In the genomic region with DNA sequence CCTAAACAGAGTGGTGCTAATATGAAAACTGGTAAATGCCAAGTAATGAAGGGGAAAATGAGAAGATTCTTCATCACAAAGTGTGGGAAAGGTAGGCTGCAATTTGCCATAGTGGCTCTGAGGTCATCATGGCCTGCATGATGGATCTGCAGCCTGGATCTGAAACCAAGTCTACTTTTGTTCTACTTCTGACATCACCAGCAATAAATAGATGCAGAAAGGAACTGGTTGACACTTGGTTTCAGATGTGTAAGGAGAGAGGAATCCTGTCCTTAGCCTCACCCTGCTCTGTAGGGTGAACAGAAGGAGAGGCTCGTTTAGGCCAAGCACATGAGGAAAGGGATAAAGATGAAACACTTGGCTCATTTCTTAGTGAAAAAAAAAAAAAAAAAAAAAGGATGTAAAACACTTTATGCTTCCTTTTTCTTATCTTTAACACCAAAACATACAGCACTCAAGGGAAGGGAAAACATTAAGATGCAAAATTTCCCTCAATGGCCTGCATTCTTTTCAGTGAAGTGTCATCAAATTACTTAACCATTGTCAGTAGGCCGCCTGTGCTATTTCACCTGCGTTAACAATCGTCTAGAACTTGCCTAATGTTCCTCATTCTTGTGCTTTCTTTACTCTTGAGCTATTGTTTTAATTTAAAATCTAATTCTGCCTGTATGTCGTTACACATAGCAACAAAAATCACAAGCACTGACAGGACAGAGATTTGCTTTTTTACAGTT, we compare ENCODE assay signal across 12 cellular contexts.
DNase-seq lines count a peak whose midpoint lies in the region; ATAC-seq and TF ChIP-seq lines count a peak whose summit lies in the region.
"Had no signal": no experiment of that assay in that cellular context is flagged by ENCODE, and none has a peak within 500 bp of the region (broad histone marks: within the 10 kb centered on the region; RNA-seq: fewer than 3 reads in every experiment).

No MANE protein-coding gene starts in this region.

- DNase-seq in AG04449 (ENCODE audit: low read depth, low spot score) (peak; percentile 5), epithelial cell of esophagus (ENCODE audit: low read depth) (peak; percentile 69), NCI-H2227 (lab: John Stamatoyannopoulos, UW; ENCODE audit: unreplicated experiment) (no peak), GM19238 (ENCODE audit: insufficient read length, low spot score) (no peak)
- no peak for DNase-seq in T-helper 2 cell treated with Interferon-gamma antibody and Interleukin-4, amounts not matched to agents 5 μg/mL and 100 μg/mL, for 36 hours (ENCODE audit: low spot score)
- DNase-seq: BE2C; left lung; stimulated activated CD4-positive, alpha-beta T cell treated with anti-CD3 and anti-CD28 coated beads, Interleukin-1b, Interleukin-23, amount 100 ng/mL, for 48 hours had no signal

- POLR2A ChIA-PET in AG04449 (lab: Yijun Ruan, JAX): no interaction called here

- no peaks in the 10 kb centered on the region for H3K9me3 Mint-ChIP-seq in T-helper 2 cell treated with Interferon-gamma antibody and Interleukin-4, amounts not matched to agents 5 μg/mL and 100 μg/mL, for 36 hours

- H3K4me1 Mint-ChIP-seq in T-helper 2 cell treated with Interferon-gamma antibody and Interleukin-4, amounts not matched to agents 5 μg/mL and 100 μg/mL, for 36 hours (ENCODE audit: low read depth): no peaks in the 10 kb centered on the region

- CTCF ChIA-PET in AG04449 (lab: Yijun Ruan, JAX): no interaction called here

- ATAC-seq in GM19463 (IDR thresholded peaks at IDR 0.05; ENCODE audit: unreplicated experiment): peak; percentile 74
- peak; percentile 85 for ATAC-seq in HG03432 (IDR thresholded peaks at IDR 0.05; ENCODE audit: unreplicated experiment)
- no peak for ATAC-seq in GM19324 (IDR thresholded peaks at IDR 0.05; ENCODE audit: low FRiP score, unreplicated experiment)

- TF ChIP-seq CTCF in AG04449 (IDR thresholded peaks at IDR 0.05; ENCODE audit: insufficient read depth, low read length, missing control alignments): no peak
- TF ChIP-seq CTCF in epithelial cell of esophagus (IDR thresholded peaks at IDR 0.05; ENCODE audit: insufficient read depth, low read depth, low read length, missing control alignments): no peak

- H3K36me3 Mint-ChIP-seq in T-helper 2 cell treated with Interferon-gamma antibody and Interleukin-4, amounts not matched to agents 5 μg/mL and 100 μg/mL, for 36 hours (ENCODE audit: low read depth): no peaks in the 10 kb centered on the region

- peaks cover 6% of the 10 kb centered on the region for H3K27me3 Mint-ChIP-seq in T-helper 2 cell treated with Interferon-gamma antibody and Interleukin-4, amounts not matched to agents 5 μg/mL and 100 μg/mL, for 36 hours (ENCODE audit: low read depth)

- no peak overlapping the region for H3K4me3 ChIP-seq in AG04449 (ENCODE audit: low read depth, low read length)
- no peak overlapping the region for H3K4me3 ChIP-seq in epithelial cell of esophagus (ENCODE audit: low read length)
- H3K4me3 ChIP-seq: left lung, vagina had no signal

- no peak overlapping the region for H3K27ac Mint-ChIP-seq in T-helper 2 cell treated with Interferon-gamma antibody and Interleukin-4, amounts not matched to agents 5 μg/mL and 100 μg/mL, for 36 hours

- no peak overlapping the region for H3K4me3 Mint-ChIP-seq in T-helper 2 cell treated with Interferon-gamma antibody and Interleukin-4, amounts not matched to agents 5 μg/mL and 100 μg/mL, for 36 hours

Comparison
In these comparisons a context has a peak if more than half of its experiments do, and no peak if none do; other contexts are left out.
1. DNase-seq: peak in AG04449 (single experiment) and epithelial cell of esophagus (single experiment); none in NCI-H2227 (single experiment), GM19238 (single experiment) and T-helper 2 cell treated with Interferon-gamma antibody and Interleukin-4, amounts not matched to agents 5 μg/mL and 100 μg/mL, for 36 hours (single experiment).